ENCODE assay signal across 2 cellular contexts in the genomic region with DNA sequence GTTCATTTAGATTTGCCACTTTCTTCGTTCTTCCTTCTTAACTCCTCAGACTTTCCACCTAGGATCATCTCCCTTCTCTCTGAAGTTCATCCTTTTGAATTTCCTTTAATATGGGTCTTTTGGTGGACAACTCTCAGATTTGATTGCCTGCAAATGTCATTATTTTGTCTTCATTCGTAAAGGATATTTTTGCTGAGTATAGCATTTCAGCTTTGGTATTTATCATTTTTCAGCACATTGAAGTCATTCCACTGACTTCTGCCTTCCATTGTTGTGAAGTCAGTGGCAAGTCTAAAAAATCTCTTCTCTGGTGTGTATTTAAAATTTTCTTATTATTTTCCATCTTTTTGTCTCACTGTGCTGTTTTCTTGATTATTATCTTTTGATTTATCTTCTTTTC.
TF ChIP-seq lines count a peak whose summit lies in the region.

No MANE protein-coding gene starts in this region.

TF ChIP-seq in HepG2, 621 proteins besides CTCF, POLR2A, EP300 and RAD21:
- TF ChIP-seq, protein P1, sequence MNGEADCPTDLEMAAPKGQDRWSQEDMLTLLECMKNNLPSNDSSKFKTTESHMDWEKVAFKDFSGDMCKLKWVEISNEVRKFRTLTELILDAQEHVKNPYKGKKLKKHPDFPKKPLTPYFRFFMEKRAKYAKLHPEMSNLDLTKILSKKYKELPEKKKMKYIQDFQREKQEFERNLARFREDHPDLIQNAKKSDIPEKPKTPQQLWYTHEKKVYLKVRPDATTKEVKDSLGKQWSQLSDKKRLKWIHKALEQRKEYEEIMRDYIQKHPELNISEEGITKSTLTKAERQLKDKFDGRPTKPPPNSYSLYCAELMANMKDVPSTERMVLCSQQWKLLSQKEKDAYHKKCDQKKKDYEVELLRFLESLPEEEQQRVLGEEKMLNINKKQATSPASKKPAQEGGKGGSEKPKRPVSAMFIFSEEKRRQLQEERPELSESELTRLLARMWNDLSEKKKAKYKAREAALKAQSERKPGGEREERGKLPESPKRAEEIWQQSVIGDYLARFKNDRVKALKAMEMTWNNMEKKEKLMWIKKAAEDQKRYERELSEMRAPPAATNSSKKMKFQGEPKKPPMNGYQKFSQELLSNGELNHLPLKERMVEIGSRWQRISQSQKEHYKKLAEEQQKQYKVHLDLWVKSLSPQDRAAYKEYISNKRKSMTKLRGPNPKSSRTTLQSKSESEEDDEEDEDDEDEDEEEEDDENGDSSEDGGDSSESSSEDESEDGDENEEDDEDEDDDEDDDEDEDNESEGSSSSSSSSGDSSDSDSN (CRISPR knock-in tag; IDR thresholded peaks at IDR 0.05) = no peak
- peak; percentile 91 for TF ChIP-seq MAFF (IDR thresholded peaks at IDR 0.05; ENCODE audit: low read depth, low read length)
- no peak for TF ChIP-seq SOX5 (CRISPR knock-in tag; IDR thresholded peaks at IDR 0.05; ENCODE audit: borderline replicate concordance)
- peak; percentile 84 to 94 for TF ChIP-seq MAFK (conservative IDR thresholded peaks at IDR 0.05 in 1 of 2, IDR thresholded peaks at IDR 0.05 in 1 of 2; ENCODE audit: low read length in 2 of 2)
TF ChIP-seq in HepG2: peak in this region for 2.

TF ChIP-seq in K562, 482 proteins besides CTCF, POLR2A, EP300 and RAD21:
- TF ChIP-seq MAFF (IDR thresholded peaks at IDR 0.05; ENCODE audit: low read length) (peak; percentile 72), MAFK (IDR thresholded peaks at IDR 0.05; ENCODE audit: low read length) (peak; percentile 70), ZNF316 (IDR thresholded peaks at IDR 0.05) (peak; percentile 88), C11orf30 (IDR thresholded peaks at IDR 0.05; ENCODE audit: low read depth) (peak; percentile 74), GTF2E2 (tag; IDR thresholded peaks at IDR 0.05) (no peak), ZNF175 (CRISPR knock-in tag; IDR thresholded peaks at IDR 0.05; ENCODE audit: low read depth) (no peak), DDX20 (tag; IDR thresholded peaks at IDR 0.05; ENCODE audit: low read depth) (no peak), ZNF263 (CRISPR knock-in tag; IDR thresholded peaks at IDR 0.05; ENCODE audit: borderline replicate concordance) (no peak), MAFG (tag; conservative IDR thresholded peaks at IDR 0.05) (peak; percentile 63)
